1 cellular context compared by ENCODE assay signal in genomic region chr18:35040638-35040987, GRCh38.
TF ChIP-seq lines count a peak whose summit lies in the region.

No MANE protein-coding gene starts in this region.

TF ChIP-seq in SK-N-SH, 30 proteins besides CTCF, POLR2A, EP300 and RAD21 (continued from another document):
- TF ChIP-seq MXI1 (IDR thresholded peaks at IDR 0.05; ENCODE audit: low read depth, low read length) (no peak), YY1 (IDR thresholded peaks at IDR 0.05; ENCODE audit: low read depth) (no peak), JUND (IDR thresholded peaks at IDR 0.05) (no peak)
